In the genomic region with DNA sequence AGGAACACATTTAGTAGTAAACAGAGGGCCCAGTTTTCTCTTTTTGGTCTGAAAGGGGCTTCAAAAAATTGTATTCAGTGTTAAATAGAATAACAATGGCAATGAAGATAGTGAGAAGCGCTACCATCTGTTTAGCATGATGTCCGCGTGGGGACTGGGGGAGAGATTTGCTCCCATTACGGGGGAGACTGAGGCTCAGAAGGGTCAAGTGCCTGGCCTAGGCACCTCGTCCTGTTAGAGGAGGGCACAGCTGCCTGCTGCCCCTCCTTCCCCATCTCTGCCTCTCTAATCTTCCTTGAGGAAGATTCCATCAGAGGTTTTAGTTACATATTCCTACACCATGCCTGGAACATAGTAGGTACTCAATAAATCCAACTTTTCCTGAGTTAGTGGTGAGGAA, we compare ENCODE assay signal across 17 cellular contexts. TPM values are rescaled to one million over a fixed set of nuclear protein-coding genes. Genes with fewer than 3 reads are reported as not detected.
DNase-seq lines count a peak whose midpoint lies in the region; ATAC-seq, FAIRE-seq and TF ChIP-seq lines count a peak whose summit lies in the region.
"Had no signal": no experiment of that assay in that cellular context is flagged by ENCODE, and none has a peak within 500 bp of the region (broad histone marks: within the 10 kb centered on the region; RNA-seq: fewer than 3 reads in every experiment).

No MANE protein-coding gene starts in this region.

- H3K4me2 ChIP-seq in OCI-LY3 (ENCODE audit: low read length): peak overlapping the region; percentile 97; the same call in 1 of the 2 replicates

- no peaks in the 10 kb centered on the region for H3K27me3 Mint-ChIP-seq in activated CD8-positive, alpha-beta memory T cell treated with anti-CD3 and anti-CD28 coated beads, Interleukin-2, amount 10 ng/mL, durations not matched to agents 7 days and 5 days
- H3K27me3 Mint-ChIP-seq in central memory CD8-positive, alpha-beta T cell: no peaks in the 10 kb centered on the region

- CTCF ChIA-PET in activated CD8-positive, alpha-beta memory T cell treated with anti-CD3 and anti-CD28 coated beads, Interleukin-2, amount 10 ng/mL, durations not matched to agents 7 days and 5 days (lab: Charles Lee): interaction anchor here (1.4 to 4.9 kb wide), 4 partner anchors 19 to 80 kb away, joined by 3 to 29 read pairs (median 14); partner anchors contain the start of gene RALB

- H3K9ac ChIP-seq in OCI-LY3 (ENCODE audit: low read length): no peak overlapping the region

- no peaks in the 10 kb centered on the region for H4K20me1 ChIP-seq in OCI-LY3 (ENCODE audit: insufficient read depth, low read length)

- peak overlapping the region; percentile 97 for H3K4me3 Mint-ChIP-seq in activated CD8-positive, alpha-beta memory T cell treated with anti-CD3 and anti-CD28 coated beads, Interleukin-2, amount 10 ng/mL, durations not matched to agents 7 days and 5 days
- H3K4me3 Mint-ChIP-seq in central memory CD8-positive, alpha-beta T cell: peak overlapping the region; percentile 90
- H3K4me3 Mint-ChIP-seq: nephron progenitor cell had no signal

- 89 to 93% (median 91%) methylated on average over 5 of the region's 5 CpGs for WGBS in small intestine, 3 donors
- 84 to 86% methylated on average over 5 of the region's 5 CpGs for WGBS in tibial nerve, 2 donors
- 87 to 91% methylated on average over 5 of the region's 5 CpGs for WGBS in testis, 2 donors

- H3K36me3 Mint-ChIP-seq in activated CD8-positive, alpha-beta memory T cell treated with anti-CD3 and anti-CD28 coated beads, Interleukin-2, amount 10 ng/mL, durations not matched to agents 7 days and 5 days: peaks cover 32% of the 10 kb centered on the region
- H3K36me3 Mint-ChIP-seq in central memory CD8-positive, alpha-beta T cell (ENCODE audit: insufficient read depth): peaks cover 10% of the 10 kb centered on the region

- H3K4me1 ChIP-seq in OCI-LY3 (ENCODE audit: low read length) (peaks cover 18% of the 10 kb centered on the region), small intestine (ENCODE audit: control insufficient read depth in 2 of 2, insufficient read depth in 1 of 2, low read depth in 1 of 2, low read length in 1 of 2) (peaks cover 0 to 2% of the 10 kb centered on the region in 2 donors), tibial nerve (peaks cover 0 to 10% (median 2%) of the 10 kb centered on the region in 4 donors), testis (peaks cover 8% of the 10 kb centered on the region)

- H3K27me3 ChIP-seq in OCI-LY3 (ENCODE audit: low read depth, low read length) (peaks cover 4% of the 10 kb centered on the region; the same call in 1 of the 2 replicates), small intestine (ENCODE audit: control insufficient read depth in 2 of 2, insufficient read depth in 2 of 2, low read length in 2 of 2) (no peaks in the 10 kb centered on the region), tibial nerve (no peaks in the 10 kb centered on the region), testis (no peaks in the 10 kb centered on the region)
- H3K27me3 ChIP-seq: hepatocyte, MG63 had no signal

- H3K4me1 Mint-ChIP-seq in activated CD8-positive, alpha-beta memory T cell treated with anti-CD3 and anti-CD28 coated beads, Interleukin-2, amount 10 ng/mL, durations not matched to agents 7 days and 5 days: peaks cover 41% of the 10 kb centered on the region
- peaks cover 38% of the 10 kb centered on the region for H3K4me1 Mint-ChIP-seq in central memory CD8-positive, alpha-beta T cell

- TF ChIP-seq EP300 in tibial nerve (IDR thresholded peaks at IDR 0.05): no peak

- H3K4me3 ChIP-seq in OCI-LY3 (ENCODE audit: low read length) (no peak overlapping the region; the same call in 1 of the 2 replicates), small intestine (ENCODE audit: low read depth in 1 of 2, low read length in 2 of 2) (no peak overlapping the region), tibial nerve (no peak overlapping the region), testis (no peak overlapping the region)
- H3K4me3 ChIP-seq: hepatocyte, SK-N-MC had no signal

- no peak for ATAC-seq in activated CD8-positive, alpha-beta memory T cell treated with anti-CD3 and anti-CD28 coated beads, Interleukin-2, amount 10 ng/mL, durations not matched to agents 7 days and 5 days
- no peak for ATAC-seq in central memory CD8-positive, alpha-beta T cell (replicated peaks; ENCODE audit: extremely low read depth, poor library complexity, severe bottlenecking)
- ATAC-seq: left colon, PC-3 had no signal

- H3K36me3 ChIP-seq in OCI-LY3 (replicated peaks; ENCODE audit: low read depth, low read length) (no peaks in the 10 kb centered on the region), small intestine (ENCODE audit: control insufficient read depth in 2 of 2, insufficient read depth in 2 of 2, low read length in 2 of 2) (no peaks in the 10 kb centered on the region), tibial nerve (no peaks in the 10 kb centered on the region), testis (ENCODE audit: low read depth, missing control alignments) (no peaks in the 10 kb centered on the region)
- H3K36me3 ChIP-seq: MG63 had no signal

- peak overlapping the region; percentile 98 for H3K27ac Mint-ChIP-seq in activated CD8-positive, alpha-beta memory T cell treated with anti-CD3 and anti-CD28 coated beads, Interleukin-2, amount 10 ng/mL, durations not matched to agents 7 days and 5 days
- H3K27ac Mint-ChIP-seq in central memory CD8-positive, alpha-beta T cell (ENCODE audit: low read depth): peak overlapping the region; percentile 90
- H3K27ac Mint-ChIP-seq: nephron progenitor cell had no signal

- TF ChIP-seq CTCF in OCI-LY3 (IDR thresholded peaks at IDR 0.05; ENCODE audit: low read depth, low read length) (no peak), tibial nerve (IDR thresholded peaks at IDR 0.05) (no peak), testis (IDR thresholded peaks at IDR 0.05) (no peak)

- TF ChIP-seq POLR2A in tibial nerve (IDR thresholded peaks at IDR 0.05) (no peak), testis (IDR thresholded peaks at IDR 0.05) (no peak)

- H2AFZ ChIP-seq in OCI-LY3 (ENCODE audit: low read depth, low read length): no peak overlapping the region
- H2AFZ ChIP-seq: hepatocyte had no signal

- H3K79me2 ChIP-seq in OCI-LY3 (ENCODE audit: low read length): no peaks in the 10 kb centered on the region
- H3K79me2 ChIP-seq: hepatocyte had no signal

- FAIRE-seq in small intestine (lab: Jason Lieb, UNC): no peak

- intact Hi-C loops in testis (cut with DNase I; ENCODE audit: low total_unique reads): no loop called here

- H3K9me3 ChIP-seq in OCI-LY3 (ENCODE audit: insufficient read depth, low read length) (no peaks in the 10 kb centered on the region), small intestine (ENCODE audit: control insufficient read depth, low read depth) (no peaks in the 10 kb centered on the region), tibial nerve (no peaks in the 10 kb centered on the region), testis (no peaks in the 10 kb centered on the region)
- H3K9me3 ChIP-seq: MG63 had no signal

- H3K27ac ChIP-seq in OCI-LY3 (ENCODE audit: low read length): no peak overlapping the region
- peak overlapping the region; percentile 96 for H3K27ac ChIP-seq in small intestine (ENCODE audit: low read depth in 1 of 2, low read length in 1 of 2)
- no peak overlapping the region for H3K27ac ChIP-seq in tibial nerve
- H3K27ac ChIP-seq in testis: no peak overlapping the region
- H3K27ac ChIP-seq: hepatocyte, SK-N-MC had no signal

- no peaks in the 10 kb centered on the region for H3K9me3 Mint-ChIP-seq in activated CD8-positive, alpha-beta memory T cell treated with anti-CD3 and anti-CD28 coated beads, Interleukin-2, amount 10 ng/mL, durations not matched to agents 7 days and 5 days (ENCODE audit: low read depth)
- H3K9me3 Mint-ChIP-seq in central memory CD8-positive, alpha-beta T cell: no peaks in the 10 kb centered on the region
- H3K9me3 Mint-ChIP-seq: nephron progenitor cell had no signal

- no peak for DNase-seq in activated CD8-positive, alpha-beta memory T cell treated with anti-CD3 and anti-CD28 coated beads, Interleukin-2, amount 10 ng/mL, durations not matched to agents 7 days and 5 days
- DNase-seq in activated CD8-positive, alpha-beta memory T cell treated with anti-CD3 and anti-CD28 coated beads, Interleukin-2, amount 50 U/mL, for 4 hours: no peak
- DNase-seq in central memory CD8-positive, alpha-beta T cell (ENCODE audit: low spot score in 2 of 2): no peak
- DNase-seq in small intestine: no peak
- DNase-seq in tibial nerve (ENCODE audit: low spot score in 2 of 2): no peak
- DNase-seq in NCI-H187 (lab: John Stamatoyannopoulos, UW): no peak
- DNase-seq in testis: no peak
- DNase-seq: dermis blood vessel endothelial cell, MG63, NCI-H2029 treated with DMSO at 0.1 percent for 48 hours, NCI-H524, nephron progenitor cell, PC-3 had no signal

RNA-seq across cellular contexts. Expression of gene TMEM185B, which starts 10.1 kb away (rescaled TPM):
- 10 to 100 TPM; 20.3 to 21.4 TPM for total RNA-seq in activated CD8-positive, alpha-beta memory T cell treated with anti-CD3 and anti-CD28 coated beads, Interleukin-2, amount 10 ng/mL, durations not matched to agents 7 days and 5 days
- polyA plus RNA-seq in small intestine (10 to 100 TPM in 1 of 3 donors, 1 to 10 TPM in 2; 2.0 to 10.5 (median 3.2) TPM), testis (ENCODE audit: insufficient read depth, low read depth, low replicate concordance) (41.2 TPM)
- total RNA-seq in tibial nerve (10 to 100 TPM; 20.5 to 38.1 (median 35.5) TPM), testis (10 to 100 TPM; 63.4 to 72.5 TPM)

RNA-seq across cellular contexts. Expression of gene RALB, which starts 19.4 kb away (rescaled TPM):
- 10 to 100 TPM; 36.7 to 41.8 TPM for total RNA-seq in activated CD8-positive, alpha-beta memory T cell treated with anti-CD3 and anti-CD28 coated beads, Interleukin-2, amount 10 ng/mL, durations not matched to agents 7 days and 5 days
- polyA plus RNA-seq in small intestine (10 to 100 TPM; 61.8 to 75.7 (median 74.9) TPM), testis (ENCODE audit: insufficient read depth, low read depth, low replicate concordance) (69.9 TPM)
- total RNA-seq in tibial nerve (10 to 100 TPM; 35.1 to 40.4 (median 39.8) TPM), testis (10 to 100 TPM; 88.7 to 91.6 TPM)

Comparison
In these comparisons a context has a peak if more than half of its experiments do, and no peak if none do; other contexts are left out.
1. H3K27ac ChIP-seq: peak in small intestine (2 of 2); none in OCI-LY3 (single experiment), tibial nerve (0 of 4) and testis (0 of 2).